Comparison of ENCODE assay signal across 8 cellular contexts in the genomic region with DNA sequence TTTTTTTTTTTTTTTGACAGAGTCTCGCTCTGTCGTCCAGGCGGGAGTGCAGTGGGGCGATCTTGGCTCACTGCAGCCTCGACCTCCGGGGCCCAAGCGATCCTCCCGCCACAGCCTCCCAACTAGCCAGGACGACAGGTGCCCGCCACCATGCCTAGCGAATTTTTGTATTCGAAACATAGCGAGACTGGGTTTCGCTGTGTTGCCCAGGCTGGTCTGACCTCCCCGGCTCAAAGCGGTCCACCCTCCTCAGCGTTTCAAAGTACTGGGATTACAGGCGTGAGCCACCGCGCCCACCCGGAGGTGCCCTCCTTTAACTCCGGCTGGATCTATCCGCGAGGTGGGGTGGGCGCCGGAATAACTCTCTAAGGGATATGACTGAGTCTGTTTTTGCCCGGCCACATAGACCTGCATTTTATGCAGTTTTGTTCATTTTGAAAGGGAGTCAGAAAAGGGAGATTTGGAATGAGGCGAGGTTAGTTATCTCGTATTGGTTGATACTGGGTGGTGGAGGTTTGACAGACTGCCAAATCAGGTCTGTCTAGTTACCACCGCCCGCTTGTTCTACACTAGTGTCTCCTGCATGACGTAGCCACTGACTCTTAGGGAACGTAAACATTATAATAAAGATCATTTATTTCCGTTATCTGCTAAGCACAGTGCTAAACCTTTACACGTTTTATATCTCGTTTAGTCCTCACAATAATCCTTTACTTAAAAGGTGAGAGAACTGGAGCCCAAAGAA. TPM values are rescaled to one million over a fixed set of nuclear protein-coding genes. Genes with fewer than 3 reads are reported as not detected.
DNase-seq lines count a peak whose midpoint lies in the region; ATAC-seq and TF ChIP-seq lines count a peak whose summit lies in the region.

No MANE protein-coding gene starts in this region.

- POLR2A ChIA-PET in BJ (lab: Charles Lee) = no interaction called here
- POLR2A ChIA-PET in naive thymus-derived CD4-positive, alpha-beta T cell (lab: Charles Lee) = interaction anchor here (0.6 to 0.7 kb wide), 7 partner anchors 9 to 794 kb away, joined by 3 to 4 read pairs (median 4); no protein-coding TSS in a partner anchor

- peak overlapping the region; percentile 78 for H3K4me2 ChIP-seq in Karpas-422 (ENCODE audit: low read depth, low read length, poor library complexity, severe bottlenecking)

- H4K20me1 ChIP-seq in Karpas-422 (ENCODE audit: insufficient read depth, low read depth, low read length) = peaks cover 35% of the 10 kb centered on the region

- DNase-seq in BJ (ENCODE audit: low read depth) (no peak), Karpas-422 (no peak), cerebellum (ENCODE audit: low spot score) (peak; percentile 10), NCI-H748 treated with DMSO at 0.1 percent for 48 hours (lab: John Stamatoyannopoulos, UW) (no peak)
- no peak for DNase-seq in naive thymus-derived CD4-positive, alpha-beta T cell

- no peaks in the 10 kb centered on the region for H3K27me3 Mint-ChIP-seq in naive thymus-derived CD4-positive, alpha-beta T cell

- CTCF ChIA-PET in BJ (lab: Yijun Ruan, JAX) = no interaction called here
- CTCF ChIA-PET in naive thymus-derived CD4-positive, alpha-beta T cell (lab: Charles Lee) = interaction anchor here (0.7 kb wide), 1 partner anchor 308 kb away, joined by 4 read pairs; no protein-coding TSS in a partner anchor

- peaks cover 21% of the 10 kb centered on the region for H3K4me1 ChIP-seq in Karpas-422 (ENCODE audit: low read length)
- peaks cover 15 to 17% of the 10 kb centered on the region in 2 donors for H3K4me1 ChIP-seq in naive thymus-derived CD4-positive, alpha-beta T cell (ENCODE audit: control insufficient read depth in 2 of 2, insufficient read depth in 2 of 2, low read length in 2 of 2)

- peaks cover 0 to 8% (median 0%) of the 10 kb centered on the region in 11 donors for H3K9me3 Mint-ChIP-seq in naive thymus-derived CD4-positive, alpha-beta T cell

- H3K36me3 ChIP-seq in BJ (ENCODE audit: control insufficient read depth, insufficient read depth, low read length) (no peaks in the 10 kb centered on the region), Karpas-422 (ENCODE audit: insufficient read depth, low read length) (peaks cover 31% of the 10 kb centered on the region)
- peaks cover 0 to 17% (median 0%) of the 10 kb centered on the region in 3 experiments for H3K36me3 ChIP-seq in naive thymus-derived CD4-positive, alpha-beta T cell (ENCODE audit: control insufficient read depth in 2 of 3, insufficient read depth in 3 of 3, low read length in 3 of 3)

- H3K27me3 ChIP-seq in BJ (ENCODE audit: control insufficient read depth, insufficient read depth, low read length) = no peaks in the 10 kb centered on the region
- no peaks in the 10 kb centered on the region for H3K27me3 ChIP-seq in Karpas-422 (ENCODE audit: low read length)
- H3K27me3 ChIP-seq in naive thymus-derived CD4-positive, alpha-beta T cell (ENCODE audit: control insufficient read depth in 2 of 2, insufficient read depth in 2 of 2, low read length in 2 of 2) = no peaks in the 10 kb centered on the region

- no peak overlapping the region for H2AFZ ChIP-seq in Karpas-422 (ENCODE audit: low read length)

- H3K4me3 Mint-ChIP-seq in naive thymus-derived CD4-positive, alpha-beta T cell = peak overlapping the region; percentile 68 to 100 (median 82)

- no peaks in the 10 kb centered on the region for H3K9me2 ChIP-seq in Karpas-422 (replicated peaks; ENCODE audit: insufficient read depth, low read length)

- H3K4me1 Mint-ChIP-seq in naive thymus-derived CD4-positive, alpha-beta T cell = peaks cover 11 to 34% (median 29%) of the 10 kb centered on the region in 7 donors

- H3K4me3 ChIP-seq in BJ (ENCODE audit: low read depth, low read length) (peak overlapping the region; percentile 96; the same call in 1 of the 2 replicates), Karpas-422 (ENCODE audit: low read length) (peak overlapping the region; percentile 94)
- peak overlapping the region; percentile 92 for H3K4me3 ChIP-seq in naive thymus-derived CD4-positive, alpha-beta T cell (ENCODE audit: low read length)

- no peak overlapping the region; the same call in 1 of the 2 replicates for H3K27ac ChIP-seq in Karpas-422 (ENCODE audit: low read length)
- peak overlapping the region; percentile 98 for H3K27ac ChIP-seq in naive thymus-derived CD4-positive, alpha-beta T cell (ENCODE audit: low read depth, low read length)

- peak overlapping the region; percentile 97 for H3K9ac ChIP-seq in Karpas-422 (ENCODE audit: low read length)

- ATAC-seq in naive thymus-derived CD4-positive, alpha-beta T cell = no peak
- ATAC-seq in HG02973 (IDR thresholded peaks at IDR 0.05; ENCODE audit: unreplicated experiment) = no peak
- no peak for ATAC-seq in GM19397 (IDR thresholded peaks at IDR 0.05; ENCODE audit: unreplicated experiment)
- ATAC-seq in HG03469 (IDR thresholded peaks at IDR 0.05; ENCODE audit: unreplicated experiment) = no peak

- H3K79me2 ChIP-seq in Karpas-422 (ENCODE audit: low read length) = peaks cover 47% of the 10 kb centered on the region

- no peak for TF ChIP-seq CTCF in BJ (IDR thresholded peaks at IDR 0.05; ENCODE audit: insufficient read depth, low read depth, low read length)

- peak overlapping the region; percentile 68 to 100 (median 89) for H3K27ac Mint-ChIP-seq in naive thymus-derived CD4-positive, alpha-beta T cell

- intact Hi-C loops in naive thymus-derived CD4-positive, alpha-beta T cell (cut with micrococcal nuclease) = loop anchor here (2.0 to 10.0 kb wide), 6 partner anchors 415 to 1953 kb away; partner anchors contain the start of genes PEX13 (in 1 of the 2), REL (in 1 of the 2), SANBR (in 1 of the 2) and UGP2 (in 1 of the 2)

- H3K36me3 Mint-ChIP-seq in naive thymus-derived CD4-positive, alpha-beta T cell = peaks cover 0 to 16% (median 7%) of the 10 kb centered on the region in 5 donors

- H3K9me3 ChIP-seq in Karpas-422 (ENCODE audit: low read length) = no peaks in the 10 kb centered on the region
- no peaks in the 10 kb centered on the region for H3K9me3 ChIP-seq in naive thymus-derived CD4-positive, alpha-beta T cell (ENCODE audit: control insufficient read depth in 2 of 3, low read length in 3 of 3)

RNA-seq across cellular contexts. Expression of gene CCT4, which starts 0.9 kb away (rescaled TPM):
- polyA plus RNA-seq in BJ (2011; rRNA removed) = 61.0 and 108 TPM in 2 replicates
- 41.1 and 43.3 TPM in 2 replicates for polyA minus RNA-seq in BJ (2011; rRNA and poly(A)+ RNA removed)
- 209 and 326 TPM in 2 replicates for total RNA-seq in Karpas-422 (2014; rRNA removed; shearing (Covaris generic); ENCODE audit: low replicate concordance)
- total RNA-seq in cerebellum = 90.5 TPM
- total RNA-seq in naive thymus-derived CD4-positive, alpha-beta T cell = 100 to 1,000 TPM in 2 of 5 experiments, 10 to 100 TPM in 3; 84.2 to 177 (median 90.3) TPM
- polyA plus RNA-seq in naive thymus-derived CD4-positive, alpha-beta T cell = 100 to 1,000 TPM; 153 to 154 TPM

RNA-seq across cellular contexts. Expression of gene COMMD1, which starts 16.1 kb away (rescaled TPM):
- polyA plus RNA-seq in BJ (2011; rRNA removed) = 44.6 and 50.5 TPM in 2 replicates
- polyA minus RNA-seq in BJ (2011; rRNA and poly(A)+ RNA removed) = 15.5 and 16.7 TPM in 2 replicates
- total RNA-seq in Karpas-422 (2014; rRNA removed; shearing (Covaris generic); ENCODE audit: low replicate concordance) = 33.3 and 39.4 TPM in 2 replicates
- total RNA-seq in cerebellum = 40.3 TPM
- 10 to 100 TPM; 15.6 to 28.3 (median 20.8) TPM for total RNA-seq in naive thymus-derived CD4-positive, alpha-beta T cell
- 10 to 100 TPM; 56.0 to 65.3 TPM for polyA plus RNA-seq in naive thymus-derived CD4-positive, alpha-beta T cell

RNA-seq across cellular contexts. Expression of gene FAM161A, which starts 35.5 kb away (rescaled TPM):
- 0.20 and 0.33 TPM in 2 replicates for polyA plus RNA-seq in BJ (2011; rRNA removed)
- polyA minus RNA-seq in BJ (2011; rRNA and poly(A)+ RNA removed) = 0.09 and 0.21 TPM in 2 replicates
- total RNA-seq in Karpas-422 (2014; rRNA removed; shearing (Covaris generic); ENCODE audit: low replicate concordance) = 5.9 and 9.5 TPM in 2 replicates
- total RNA-seq in cerebellum = 16.4 TPM
- 1 to 10 TPM; 2.0 to 4.7 (median 4.0) TPM for total RNA-seq in naive thymus-derived CD4-positive, alpha-beta T cell
- 1 to 10 TPM; 1.9 to 2.1 TPM for polyA plus RNA-seq in naive thymus-derived CD4-positive, alpha-beta T cell
